Comparison of ENCODE assay signal across 10 cellular contexts in genomic region chr4:164949448-164950118, GRCh38. TPM values are rescaled to one million over a fixed set of nuclear protein-coding genes. Genes with fewer than 3 reads are reported as not detected.
A peak's percentile ranks its signal among the peaks of the same experiment; 100 is the strongest.
DNase-seq lines count a peak whose midpoint lies in the region; ATAC-seq, FAIRE-seq and TF ChIP-seq lines count a peak whose summit lies in the region.
"Had no signal": no experiment of that assay in that cellular context is flagged by ENCODE, and none has a peak within 500 bp of the region (broad histone marks: within the 10 kb centered on the region; RNA-seq: fewer than 3 reads in every experiment).

No MANE protein-coding gene starts in this region.

- H3K27me3 ChIP-seq in upper lobe of left lung: no peaks in the 10 kb centered on the region

- H3K4me3 Mint-ChIP-seq in chondrocyte (ENCODE audit: unreplicated experiment): no peak overlapping the region
- H3K4me3 Mint-ChIP-seq: T-cell had no signal

- H3K27ac ChIP-seq in upper lobe of left lung: no peak overlapping the region
- H3K27ac ChIP-seq: gastroesophageal sphincter had no signal

- TF ChIP-seq EP300 in upper lobe of left lung (IDR thresholded peaks at IDR 0.05): no peak

- no peaks in the 10 kb centered on the region for H3K36me3 Mint-ChIP-seq in chondrocyte (ENCODE audit: low read depth)
- H3K36me3 Mint-ChIP-seq: T-cell had no signal

- TF ChIP-seq POLR2A in upper lobe of left lung (IDR thresholded peaks at IDR 0.05): no peak

- H3K36me3 ChIP-seq in upper lobe of left lung: no peaks in the 10 kb centered on the region
- H3K36me3 ChIP-seq: gastroesophageal sphincter had no signal

- no peaks in the 10 kb centered on the region for H3K9me3 ChIP-seq in upper lobe of left lung
- H3K9me3 ChIP-seq: gastroesophageal sphincter had no signal

- DNase-seq in NCI-H82 (lab: John Stamatoyannopoulos, UW): peak; percentile 39
- no peak for DNase-seq in NCI-H82 treated with DMSO at 0.1 percent for 48 hours (lab: John Stamatoyannopoulos, UW; ENCODE audit: unreplicated experiment)
- DNase-seq in chondrocyte (ENCODE audit: low spot score): no peak
- DNase-seq in retinal pigment epithelial cell (ENCODE audit: low read depth): no peak
- no peak for DNase-seq in upper lobe of left lung
- no peak for DNase-seq in NCI-H128 (lab: John Stamatoyannopoulos, UW; ENCODE audit: unreplicated experiment)
- no peak for DNase-seq in GM19239 (ENCODE audit: insufficient read length, low spot score)
- DNase-seq: T-cell had no signal

- H3K27ac Mint-ChIP-seq in chondrocyte (ENCODE audit: unreplicated experiment): no peak overlapping the region
- H3K27ac Mint-ChIP-seq: T-cell had no signal

- 32 to 56% methylated on average over 1 of the region's 1 CpG for WGBS in upper lobe of left lung, 2 donors

- no peaks in the 10 kb centered on the region for H3K9me3 Mint-ChIP-seq in chondrocyte (ENCODE audit: low read depth)
- H3K9me3 Mint-ChIP-seq: T-cell had no signal

- no peak for FAIRE-seq in GM19239 (lab: Jason Lieb, UNC)

- no peaks in the 10 kb centered on the region for H3K4me1 ChIP-seq in upper lobe of left lung
- H3K4me1 ChIP-seq: gastroesophageal sphincter had no signal

- no peaks in the 10 kb centered on the region for H3K4me1 Mint-ChIP-seq in chondrocyte (ENCODE audit: low read depth)
- H3K4me1 Mint-ChIP-seq: T-cell had no signal

- H3K4me3 ChIP-seq in retinal pigment epithelial cell (ENCODE audit: low read length): no peak overlapping the region
- H3K4me3 ChIP-seq in upper lobe of left lung: no peak overlapping the region
- H3K4me3 ChIP-seq: gastroesophageal sphincter had no signal

- H3K27me3 Mint-ChIP-seq in chondrocyte (ENCODE audit: low read depth): peaks cover 55% of the 10 kb centered on the region

- ATAC-seq in HG03354 (IDR thresholded peaks at IDR 0.05; ENCODE audit: poor library complexity, severe bottlenecking, unreplicated experiment) (peak; percentile 66), upper lobe of left lung (ENCODE audit: low FRiP score in 2 of 2) (no peak)
- ATAC-seq: gastroesophageal sphincter, T-cell had no signal

- TF ChIP-seq CTCF in chondrocyte (IDR thresholded peaks at IDR 0.05) (peak; percentile 10), retinal pigment epithelial cell (conservative IDR thresholded peaks at IDR 0.05; ENCODE audit: low read depth, low read length) (peak; percentile 64), upper lobe of left lung (IDR thresholded peaks at IDR 0.05) (no peak)

RNA-seq across cellular contexts. Expression of gene TRIM61, which starts 27.9 kb away (rescaled TPM):
- total RNA-seq in chondrocyte (0.20 to 0.79 TPM in 2 of 3 replicates, not detected in the other), upper lobe of left lung (1 to 10 TPM in 4 of 6 donors, under 1 TPM in 2; 0.44 to 2.4 (median 1.1) TPM)

Comparison
In these comparisons a context has a peak if more than half of its experiments do, and no peak if none do; other contexts are left out.
1. CTCF ChIP-seq: peak in chondrocyte (single experiment) and retinal pigment epithelial cell (single experiment); none in upper lobe of left lung (0 of 6).